19 cellular contexts compared by ENCODE assay signal in genomic region chr15:61025746-61026256, GRCh38.
"Had no signal": no experiment of that assay in that cellular context is flagged by ENCODE, and none has a peak within 500 bp of the region (broad histone marks: within the 10 kb centered on the region; RNA-seq: fewer than 3 reads in every experiment).

No MANE protein-coding gene starts in this region.

- H3K27ac ChIP-seq: breast epithelium, neutrophil, prostate gland, VCaP had no signal

- FAIRE-seq: keratinocyte had no signal

- H3K36me3 ChIP-seq: breast epithelium, neutrophil, prostate gland had no signal

- H3K9me3 ChIP-seq: breast epithelium, neutrophil, prostate gland, SK-N-SH had no signal

- ATAC-seq: activated T-cell treated with anti-CD3 and anti-CD28 coated beads, Interleukin-2, amount 50 U/mL, for 4 hours; esophagus mucosa; naive thymus-derived CD4-positive, alpha-beta T cell; stimulated activated effector memory CD8-positive, alpha-beta T cell treated with anti-CD3 and anti-CD28 coated beads, Interleukin-12 subunit alpha, Interleukin-12 subunit beta, amount 100 ng/mL, for 72 hours had no signal

- H3K4me3 ChIP-seq: breast epithelium, prostate gland, skin epidermis had no signal

- H3K27me3 ChIP-seq: breast epithelium, neutrophil had no signal

- H3K4me1 ChIP-seq: breast epithelium, prostate gland had no signal

- DNase-seq: activated CD4-positive, alpha-beta memory T cell treated with anti-CD3 and anti-CD28 coated beads for 36 hours; activated gamma-delta T cell; activated naive CD8-positive, alpha-beta T cell treated with anti-CD3 and anti-CD28 coated beads, Interleukin-2, amount 10 ng/mL, durations not matched to agents 7 days and 5 days; activated T-cell treated with anti-CD3 and anti-CD28 coated beads, Interleukin-2, amount 50 U/mL, for 4 hours; anterior cingulate cortex; endodermal cell; foreskin melanocyte; midbrain; naive thymus-derived CD4-positive, alpha-beta T cell; SK-N-SH; T-helper 1 cell had no signal
